ENCODE assay signal across 15 cellular contexts in the genomic region with DNA sequence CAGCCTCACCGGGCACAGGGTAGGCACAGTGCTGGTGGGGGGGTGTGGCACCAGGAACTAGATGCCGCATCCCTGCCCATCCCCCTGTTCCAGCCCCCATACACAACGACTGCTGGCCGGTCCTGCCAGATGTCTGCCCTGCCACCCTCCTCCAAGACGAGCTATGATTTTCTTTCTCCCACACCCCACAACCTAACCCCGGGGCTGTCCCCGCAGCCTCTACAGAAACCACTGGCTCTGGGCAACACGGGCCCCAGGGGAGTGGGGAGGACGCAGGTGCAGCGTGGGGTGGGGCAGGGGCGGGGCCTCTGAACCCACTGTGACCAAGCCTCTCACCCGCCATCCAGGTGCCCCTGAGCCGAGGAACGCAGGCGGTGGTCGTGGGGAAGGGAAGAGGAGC. TPM values are rescaled to one million over a fixed set of nuclear protein-coding genes. Genes with fewer than 3 reads are reported as not detected.
DNase-seq lines count a peak whose midpoint lies in the region; ATAC-seq and TF ChIP-seq lines count a peak whose summit lies in the region.
"Had no signal": no experiment of that assay in that cellular context is flagged by ENCODE, and none has a peak within 500 bp of the region (broad histone marks: within the 10 kb centered on the region; RNA-seq: fewer than 3 reads in every experiment).

No MANE protein-coding gene starts in this region.

- ATAC-seq in GM21786 (IDR thresholded peaks at IDR 0.05; ENCODE audit: unreplicated experiment): peak; percentile 47
- peak; percentile 74 to 78 for ATAC-seq in stimulated activated naive B cell treated with anti-CD40 and anti-IgM and Interleukin-4, amounts not matched to agents 10 μg/mL and 1 μg/mL and 100 μg/mL, for 72 hours (replicated peaks)
- ATAC-seq: left lung had no signal

- no peaks in the 10 kb centered on the region for H3K27me3 ChIP-seq in prostate gland (replicated peaks; ENCODE audit: insufficient read depth)
- H3K27me3 ChIP-seq: BE2C had no signal

- WGBS in prostate gland: 57% methylated on average over 16 of the region's 16 CpGs

- no peak overlapping the region for H3K27ac Mint-ChIP-seq in activated naive CD4-positive, alpha-beta T cell treated with anti-CD3 and anti-CD28 coated beads for 36 hours
- H3K27ac Mint-ChIP-seq in activated naive CD4-positive, alpha-beta T cell treated with anti-CD3 and anti-CD28 coated beads, Interleukin-2, amount 10 ng/mL, durations not matched to agents 7 days and 5 days: no peak overlapping the region
- peak overlapping the region; percentile 92 for H3K27ac Mint-ChIP-seq in stimulated activated naive B cell treated with anti-CD40 and anti-IgM and Interleukin-4, amounts not matched to agents 10 μg/mL and 1 μg/mL and 100 μg/mL, for 72 hours

- peak; percentile 25 for DNase-seq in activated naive CD4-positive, alpha-beta T cell treated with anti-CD3 and anti-CD28 coated beads for 36 hours
- no peak for DNase-seq in activated naive CD4-positive, alpha-beta T cell treated with anti-CD3 and anti-CD28 coated beads, Interleukin-2, amount 10 ng/mL, durations not matched to agents 7 days and 5 days
- DNase-seq in RPMI8226: peak; percentile 34
- DNase-seq in stimulated activated naive B cell treated with anti-CD40 and anti-IgM and Interleukin-4, amounts not matched to agents 10 μg/mL and 1 μg/mL and 100 μg/mL, for 72 hours: peak; percentile 85
- DNase-seq in prostate gland (ENCODE audit: low spot score): no peak
- DNase-seq in medulla oblongata (ENCODE audit: extremely low spot score): no peak
- no peak for DNase-seq in AML-193 (lab: John Stamatoyannopoulos, UW)
- DNase-seq: BE2C; effector CD4-positive, alpha-beta T cell; left lung; NCI-H1694 treated with DMSO at 0.1 percent for 48 hours; T-helper 2 cell had no signal

- peaks cover 15% of the 10 kb centered on the region for H3K4me1 Mint-ChIP-seq in activated naive CD4-positive, alpha-beta T cell treated with anti-CD3 and anti-CD28 coated beads for 36 hours (ENCODE audit: low read depth)
- H3K4me1 Mint-ChIP-seq in activated naive CD4-positive, alpha-beta T cell treated with anti-CD3 and anti-CD28 coated beads, Interleukin-2, amount 10 ng/mL, durations not matched to agents 7 days and 5 days: peaks cover 39% of the 10 kb centered on the region
- H3K4me1 Mint-ChIP-seq in stimulated activated naive B cell treated with anti-CD40 and anti-IgM and Interleukin-4, amounts not matched to agents 10 μg/mL and 1 μg/mL and 100 μg/mL, for 72 hours: peaks cover 56 to 89% of the 10 kb centered on the region in 2 donors
- H3K4me1 Mint-ChIP-seq: neural crest cell had no signal

- H3K4me3 Mint-ChIP-seq in activated naive CD4-positive, alpha-beta T cell treated with anti-CD3 and anti-CD28 coated beads for 36 hours: no peak overlapping the region
- no peak overlapping the region for H3K4me3 Mint-ChIP-seq in activated naive CD4-positive, alpha-beta T cell treated with anti-CD3 and anti-CD28 coated beads, Interleukin-2, amount 10 ng/mL, durations not matched to agents 7 days and 5 days
- H3K4me3 Mint-ChIP-seq in stimulated activated naive B cell treated with anti-CD40 and anti-IgM and Interleukin-4, amounts not matched to agents 10 μg/mL and 1 μg/mL and 100 μg/mL, for 72 hours: peak overlapping the region; percentile 87 to 90
- H3K4me3 Mint-ChIP-seq: neural crest cell had no signal

- H3K27me3 Mint-ChIP-seq in activated naive CD4-positive, alpha-beta T cell treated with anti-CD3 and anti-CD28 coated beads for 36 hours (ENCODE audit: low read depth): no peaks in the 10 kb centered on the region
- H3K27me3 Mint-ChIP-seq in activated naive CD4-positive, alpha-beta T cell treated with anti-CD3 and anti-CD28 coated beads, Interleukin-2, amount 10 ng/mL, durations not matched to agents 7 days and 5 days: peaks cover 52% of the 10 kb centered on the region
- no peaks in the 10 kb centered on the region for H3K27me3 Mint-ChIP-seq in stimulated activated naive B cell treated with anti-CD40 and anti-IgM and Interleukin-4, amounts not matched to agents 10 μg/mL and 1 μg/mL and 100 μg/mL, for 72 hours

- CTCF ChIA-PET in activated naive CD4-positive, alpha-beta T cell treated with anti-CD3 and anti-CD28 coated beads for 36 hours (lab: Charles Lee): interaction anchor here (0.6 kb wide), 1 partner anchor 21 kb away, joined by 5 read pairs; no protein-coding TSS in a partner anchor
- CTCF ChIA-PET in activated naive CD4-positive, alpha-beta T cell treated with anti-CD3 and anti-CD28 coated beads, Interleukin-2, amount 10 ng/mL, durations not matched to agents 7 days and 5 days (lab: Charles Lee): interaction anchor here (0.9 kb wide), 1 partner anchor 30 kb away, joined by 3 read pairs; no protein-coding TSS in a partner anchor

- peaks cover 7% of the 10 kb centered on the region for H3K9me3 Mint-ChIP-seq in activated naive CD4-positive, alpha-beta T cell treated with anti-CD3 and anti-CD28 coated beads for 36 hours
- peaks cover 8% of the 10 kb centered on the region for H3K9me3 Mint-ChIP-seq in activated naive CD4-positive, alpha-beta T cell treated with anti-CD3 and anti-CD28 coated beads, Interleukin-2, amount 10 ng/mL, durations not matched to agents 7 days and 5 days
- peaks cover 8 to 12% of the 10 kb centered on the region in 2 donors for H3K9me3 Mint-ChIP-seq in stimulated activated naive B cell treated with anti-CD40 and anti-IgM and Interleukin-4, amounts not matched to agents 10 μg/mL and 1 μg/mL and 100 μg/mL, for 72 hours

- H3K4me3 ChIP-seq in prostate gland: no peak overlapping the region
- H3K4me3 ChIP-seq: left lung, skin epidermis had no signal

- no peak for TF ChIP-seq POLR2A in prostate gland (IDR thresholded peaks at IDR 0.05)

- no peaks in the 10 kb centered on the region for H3K4me1 ChIP-seq in prostate gland (replicated peaks)
- H3K4me1 ChIP-seq: BE2C had no signal

- no peaks in the 10 kb centered on the region for H3K36me3 Mint-ChIP-seq in activated naive CD4-positive, alpha-beta T cell treated with anti-CD3 and anti-CD28 coated beads for 36 hours (ENCODE audit: low read depth)
- peaks cover 11% of the 10 kb centered on the region for H3K36me3 Mint-ChIP-seq in activated naive CD4-positive, alpha-beta T cell treated with anti-CD3 and anti-CD28 coated beads, Interleukin-2, amount 10 ng/mL, durations not matched to agents 7 days and 5 days
- H3K36me3 Mint-ChIP-seq in stimulated activated naive B cell treated with anti-CD40 and anti-IgM and Interleukin-4, amounts not matched to agents 10 μg/mL and 1 μg/mL and 100 μg/mL, for 72 hours: peaks cover 33 to 57% of the 10 kb centered on the region in 2 donors

- no peak for TF ChIP-seq CTCF in prostate gland (IDR thresholded peaks at IDR 0.05)

- intact Hi-C loops in activated naive CD4-positive, alpha-beta T cell treated with anti-CD3 and anti-CD28 coated beads for 36 hours (cut with micrococcal nuclease): no loop called here
- intact Hi-C loops in prostate gland (cut with DNase I): no loop called here

- H3K9me3 ChIP-seq in prostate gland: no peaks in the 10 kb centered on the region

- no peaks in the 10 kb centered on the region for H3K36me3 ChIP-seq in prostate gland
- H3K36me3 ChIP-seq: BE2C, left lung had no signal

- H3K27ac ChIP-seq in prostate gland: no peak overlapping the region
- H3K27ac ChIP-seq: left lung had no signal

RNA-seq across cellular contexts. Expression of gene PGLS, which starts 15.5 kb away (rescaled TPM):
- total RNA-seq in activated naive CD4-positive, alpha-beta T cell treated with anti-CD3 and anti-CD28 coated beads for 36 hours: 10 to 100 TPM; 54.5 to 58.0 TPM
- 100 to 1,000 TPM; 120 to 129 TPM for total RNA-seq in prostate gland

RNA-seq across cellular contexts. Expression of gene COLGALT1, which starts 28.5 kb away (rescaled TPM):
- 10 to 100 TPM; 36.8 to 37.3 TPM for total RNA-seq in activated naive CD4-positive, alpha-beta T cell treated with anti-CD3 and anti-CD28 coated beads for 36 hours
- 10 to 100 TPM; 29.3 to 85.1 TPM for total RNA-seq in prostate gland

RNA-seq across cellular contexts. Expression of gene SLC27A1, which starts 56.6 kb away (rescaled TPM):
- 1 to 10 TPM; 1.2 to 1.7 TPM for total RNA-seq in activated naive CD4-positive, alpha-beta T cell treated with anti-CD3 and anti-CD28 coated beads for 36 hours
- 10 to 100 TPM; 73.3 to 78.7 TPM for total RNA-seq in prostate gland

Comparison
In these comparisons a context has a peak if more than half of its experiments do, and no peak if none do; other contexts are left out.
1. DNase-seq: peak in activated naive CD4-positive, alpha-beta T cell treated with anti-CD3 and anti-CD28 coated beads for 36 hours (single experiment), RPMI8226 (single experiment) and stimulated activated naive B cell treated with anti-CD40 and anti-IgM and Interleukin-4, amounts not matched to agents 10 μg/mL and 1 μg/mL and 100 μg/mL, for 72 hours (single experiment); none in activated naive CD4-positive, alpha-beta T cell treated with anti-CD3 and anti-CD28 coated beads, Interleukin-2, amount 10 ng/mL, durations not matched to agents 7 days and 5 days (single experiment), prostate gland (single experiment), medulla oblongata (single experiment) and AML-193 (0 of 2).
2. H3K4me3 Mint-ChIP-seq: peak in stimulated activated naive B cell treated with anti-CD40 and anti-IgM and Interleukin-4, amounts not matched to agents 10 μg/mL and 1 μg/mL and 100 μg/mL, for 72 hours (2 of 2); none in activated naive CD4-positive, alpha-beta T cell treated with anti-CD3 and anti-CD28 coated beads for 36 hours (single experiment) and activated naive CD4-positive, alpha-beta T cell treated with anti-CD3 and anti-CD28 coated beads, Interleukin-2, amount 10 ng/mL, durations not matched to agents 7 days and 5 days (single experiment).
3. RNA of gene SLC27A1, which starts 56.6 kb away (total RNA-seq): 73.3 to 78.7 TPM in prostate gland; 1.2 to 1.7 TPM in activated naive CD4-positive, alpha-beta T cell treated with anti-CD3 and anti-CD28 coated beads for 36 hours; every median in the first group is over 10 times any median in the second.